In genomic region chr12:120352117-120352516, GRCh38 we compare ENCODE assay signal across 22 cellular contexts. TPM values are rescaled to one million over a fixed set of nuclear protein-coding genes. Genes with fewer than 3 reads are reported as not detected.
DNase-seq lines count a peak whose midpoint lies in the region; ATAC-seq and TF ChIP-seq lines count a peak whose summit lies in the region.
"Had no signal": no experiment of that assay in that cellular context is flagged by ENCODE, and none has a peak within 500 bp of the region (broad histone marks: within the 10 kb centered on the region; RNA-seq: fewer than 3 reads in every experiment).

No MANE protein-coding gene starts in this region.

- no peak overlapping the region for H3K27ac Mint-ChIP-seq in activated CD4-positive, alpha-beta T cell treated with anti-CD3 and anti-CD28 coated beads, Interleukin-2, amount 10 ng/mL, durations not matched to agents 7 days and 5 days
- H3K27ac Mint-ChIP-seq: activated T-helper 17 cell treated with anti-CD3 and anti-CD28 coated beads, Interleukin-2, amount 50 U/mL, for 72 hours; stimulated activated naive B cell treated with anti-CD40 and anti-IgM and Interleukin-4, amounts not matched to agents 10 μg/mL and 1 μg/mL and 100 μg/mL, for 72 hours had no signal

- H3K36me3 Mint-ChIP-seq in activated CD4-positive, alpha-beta T cell treated with anti-CD3 and anti-CD28 coated beads, Interleukin-2, amount 10 ng/mL, durations not matched to agents 7 days and 5 days (ENCODE audit: low read depth) = no peaks in the 10 kb centered on the region
- H3K36me3 Mint-ChIP-seq: stimulated activated naive B cell treated with anti-CD40 and anti-IgM and Interleukin-4, amounts not matched to agents 10 μg/mL and 1 μg/mL and 100 μg/mL, for 72 hours had no signal

- 77 to 87% (median 85%) methylated on average over 5 of the region's 5 CpGs for WGBS in ovary, 3 donors

- intact Hi-C loops in ovary (cut with DNase I) = no loop called here

- POLR2A ChIA-PET in activated CD4-positive, alpha-beta T cell treated with anti-CD3 and anti-CD28 coated beads, Interleukin-2, amount 10 ng/mL, durations not matched to agents 7 days and 5 days (lab: Charles Lee) = no interaction called here

- no peaks in the 10 kb centered on the region for H3K36me3 ChIP-seq in ovary

- DNase-seq in A172 (ENCODE audit: low spot score) (peak; percentile 58), HCEC 1CT (peak; percentile 76), fibroblast of peridontal ligament (ENCODE audit: extremely low read depth) (peak; percentile 42), ovary (no peak)
- DNase-seq in effector CD8-positive, alpha-beta T cell (lab: John Stamatoyannopoulos, UW) = no peak
- no peak for DNase-seq in activated CD4-positive, alpha-beta T cell treated with anti-CD3 and anti-CD28 coated beads, Interleukin-2, amount 10 ng/mL, durations not matched to agents 7 days and 5 days
- DNase-seq: amygdala; Calu3; dermis blood vessel endothelial cell; left ventricle myocardium superior; NCI-H1930; NCI-H526; PC-9; stimulated activated naive B cell treated with anti-CD40 and anti-IgM and Interleukin-4, amounts not matched to agents 10 μg/mL and 1 μg/mL and 100 μg/mL, for 72 hours; SW 1271; WERI-Rb-1 had no signal

- H3K4me1 Mint-ChIP-seq in activated CD4-positive, alpha-beta T cell treated with anti-CD3 and anti-CD28 coated beads, Interleukin-2, amount 10 ng/mL, durations not matched to agents 7 days and 5 days = no peaks in the 10 kb centered on the region

- no peaks in the 10 kb centered on the region for H3K4me1 ChIP-seq in ovary (ENCODE audit: insufficient read depth)

- H3K9me3 Mint-ChIP-seq in activated CD4-positive, alpha-beta T cell treated with anti-CD3 and anti-CD28 coated beads, Interleukin-2, amount 10 ng/mL, durations not matched to agents 7 days and 5 days = no peaks in the 10 kb centered on the region
- H3K9me3 Mint-ChIP-seq: activated T-helper 17 cell treated with anti-CD3 and anti-CD28 coated beads, Interleukin-2, amount 50 U/mL, for 72 hours; stimulated activated naive B cell treated with anti-CD40 and anti-IgM and Interleukin-4, amounts not matched to agents 10 μg/mL and 1 μg/mL and 100 μg/mL, for 72 hours had no signal

- TF ChIP-seq POLR2A in ovary (IDR thresholded peaks at IDR 0.05) = no peak

- no peak for TF ChIP-seq CTCF in ovary (IDR thresholded peaks at IDR 0.05)

- H3K27me3 Mint-ChIP-seq in activated CD4-positive, alpha-beta T cell treated with anti-CD3 and anti-CD28 coated beads, Interleukin-2, amount 10 ng/mL, durations not matched to agents 7 days and 5 days = no peaks in the 10 kb centered on the region

- H3K4me3 ChIP-seq in ovary = no peak overlapping the region
- H3K4me3 ChIP-seq: esophagus muscularis mucosa, PC-9 had no signal

- H3K27me3 ChIP-seq in ovary = no peaks in the 10 kb centered on the region

- no peak for TF ChIP-seq EP300 in ovary (IDR thresholded peaks at IDR 0.05)

- H3K9me3 ChIP-seq in ovary = no peaks in the 10 kb centered on the region
- H3K9me3 ChIP-seq: esophagus muscularis mucosa had no signal

- ATAC-seq in SK-N-SH treated with all-trans-retinoic acid at 6 μM for 48 hours (peak; percentile 21), GM21526 (IDR thresholded peaks at IDR 0.05; ENCODE audit: low FRiP score, unreplicated experiment) (no peak)
- ATAC-seq: activated T-helper 17 cell treated with anti-CD3 and anti-CD28 coated beads, Interleukin-2, amount 50 U/mL, for 72 hours; left ventricle myocardium superior; stimulated activated naive B cell treated with anti-CD40 and anti-IgM and Interleukin-4, amounts not matched to agents 10 μg/mL and 1 μg/mL and 100 μg/mL, for 72 hours had no signal

- H3K27ac ChIP-seq in ovary = no peak overlapping the region
- H3K27ac ChIP-seq: esophagus muscularis mucosa, PC-9, WERI-Rb-1 had no signal

- H3K4me3 Mint-ChIP-seq in activated CD4-positive, alpha-beta T cell treated with anti-CD3 and anti-CD28 coated beads, Interleukin-2, amount 10 ng/mL, durations not matched to agents 7 days and 5 days = no peak overlapping the region
- H3K4me3 Mint-ChIP-seq: activated T-helper 17 cell treated with anti-CD3 and anti-CD28 coated beads, Interleukin-2, amount 50 U/mL, for 72 hours; stimulated activated naive B cell treated with anti-CD40 and anti-IgM and Interleukin-4, amounts not matched to agents 10 μg/mL and 1 μg/mL and 100 μg/mL, for 72 hours had no signal

- CTCF ChIA-PET in activated CD4-positive, alpha-beta T cell treated with anti-CD3 and anti-CD28 coated beads, Interleukin-2, amount 10 ng/mL, durations not matched to agents 7 days and 5 days (lab: Charles Lee) = interaction anchor here (1.0 to 1.6 kb wide), 2 partner anchors 26 to 77 kb away, joined by 3 read pairs; no protein-coding TSS in a partner anchor

TF ChIP-seq in SK-N-SH treated with all-trans-retinoic acid at 6 μM for 48 hours, 23 proteins besides CTCF, POLR2A, EP300 and RAD21:
- no peak for TF ChIP-seq OSR1 (CRISPR knock-in tag; IDR thresholded peaks at IDR 0.05)
- TF ChIP-seq TCF4 (CRISPR knock-in tag; IDR thresholded peaks at IDR 0.05; ENCODE audit: borderline replicate concordance) = no peak
- no peak for TF ChIP-seq ESRRG (CRISPR knock-in tag; IDR thresholded peaks at IDR 0.05)
- TF ChIP-seq ZNF70 (CRISPR knock-in tag; IDR thresholded peaks at IDR 0.05) = no peak
- TF ChIP-seq CREB5 (CRISPR knock-in tag; IDR thresholded peaks at IDR 0.05; ENCODE audit: low read depth) = no peak
- TF ChIP-seq PPARA (CRISPR knock-in tag; IDR thresholded peaks at IDR 0.05; ENCODE audit: borderline replicate concordance) = no peak
- TF ChIP-seq ZNF8 (CRISPR knock-in tag; IDR thresholded peaks at IDR 0.05) = no peak
- no peak for TF ChIP-seq BACH2 (CRISPR knock-in tag; IDR thresholded peaks at IDR 0.05; ENCODE audit: borderline replicate concordance)
TF ChIP-seq in SK-N-SH treated with all-trans-retinoic acid at 6 μM for 48 hours: peak in this region for 0.

RNA-seq across cellular contexts. Expression of gene MSI1, which starts 16.8 kb away (rescaled TPM):
- 0.57 and 1.6 TPM in 2 replicates for total RNA-seq in A172 (2014; rRNA removed; shearing (Covaris generic))
- 1 to 10 TPM in 6 of 7 donors, under 1 TPM in 1; 0.83 to 4.9 (median 2.6) TPM for total RNA-seq in ovary
- 1 to 10 TPM in 1 of 2 donors, under 1 TPM in 1; 0.92 to 1.8 TPM for polyA plus RNA-seq in ovary
- total RNA-seq in activated CD4-positive, alpha-beta T cell treated with anti-CD3 and anti-CD28 coated beads, Interleukin-2, amount 10 ng/mL, durations not matched to agents 7 days and 5 days = not detected
- total RNA-seq: dermis blood vessel endothelial cell had no signal
- polyA plus RNA-seq: AG04450 had no signal

RNA-seq across cellular contexts. Expression of gene PLA2G1B, which starts 24.5 kb away (rescaled TPM):
- total RNA-seq in A172 (2014; rRNA removed; shearing (Covaris generic)) = not detected in 2 replicates
- total RNA-seq in ovary = 10 to 100 TPM in 2 of 7 donors, 1 to 10 TPM in 4, under 1 TPM in 1; 0.67 to 17.0 (median 2.9) TPM
- polyA plus RNA-seq in ovary = 1 to 10 TPM; 7.1 to 7.4 TPM
- total RNA-seq in activated CD4-positive, alpha-beta T cell treated with anti-CD3 and anti-CD28 coated beads, Interleukin-2, amount 10 ng/mL, durations not matched to agents 7 days and 5 days = not detected
- total RNA-seq: activated T-helper 17 cell treated with anti-CD3 and anti-CD28 coated beads, Interleukin-2, amount 50 U/mL, for 72 hours; Calu3; dermis blood vessel endothelial cell; esophagus muscularis mucosa; left ventricle myocardium superior; PC-9 had no signal

RNA-seq across cellular contexts. Expression of gene SIRT4, which starts 50.0 kb away (rescaled TPM):
- total RNA-seq in A172 (2014; rRNA removed; shearing (Covaris generic)) = 1.3 and 1.4 TPM in 2 replicates
- 1 to 10 TPM in 5 of 7 donors, under 1 TPM in 2; 0.87 to 4.6 (median 1.4) TPM for total RNA-seq in ovary
- polyA plus RNA-seq in ovary = 1 to 10 TPM; 2.0 to 2.8 TPM
- 1 to 10 TPM in 1 of 2 experiments, under 1 TPM in 1; 0.94 to 1.8 TPM for total RNA-seq in activated CD4-positive, alpha-beta T cell treated with anti-CD3 and anti-CD28 coated beads, Interleukin-2, amount 10 ng/mL, durations not matched to agents 7 days and 5 days

RNA-seq across cellular contexts. Expression of gene RNU4-1, which starts 59.1 kb away (rescaled TPM):
- total RNA-seq in A172 (2014; rRNA removed; shearing (Covaris generic)) = under 0.01 TPM in 2 replicates
- total RNA-seq in ovary = 1,000 to 10,000 TPM in 5 of 7 donors, under 1 TPM in 2; under 0.01 to 4,499 (median 2,193) TPM
- polyA plus RNA-seq in ovary = not detected
- total RNA-seq in activated CD4-positive, alpha-beta T cell treated with anti-CD3 and anti-CD28 coated beads, Interleukin-2, amount 10 ng/mL, durations not matched to agents 7 days and 5 days = 1,000 to 10,000 TPM in 1 of 2 experiments, 100 to 1,000 TPM in 1; 672 to 1,846 TPM
- polyA plus RNA-seq: AG04450, urinary bladder had no signal

Comparison
In these comparisons a context has a peak if more than half of its experiments do, and no peak if none do; other contexts are left out.
1. DNase-seq: peak in A172 (single experiment), HCEC 1CT (single experiment) and fibroblast of peridontal ligament (single experiment); none in effector CD8-positive, alpha-beta T cell (single experiment), ovary (0 of 5) and activated CD4-positive, alpha-beta T cell treated with anti-CD3 and anti-CD28 coated beads, Interleukin-2, amount 10 ng/mL, durations not matched to agents 7 days and 5 days (single experiment).